In genomic region chr3:194930439-194931204, GRCh38 we compare ENCODE assay signal across 11 cellular contexts.
DNase-seq lines count a peak whose midpoint lies in the region; ATAC-seq and TF ChIP-seq lines count a peak whose summit lies in the region.
"Had no signal": no experiment of that assay in that cellular context is flagged by ENCODE, and none has a peak within 500 bp of the region (broad histone marks: within the 10 kb centered on the region; RNA-seq: fewer than 3 reads in every experiment).

No MANE protein-coding gene starts in this region.

- intact Hi-C loops in mammary epithelial cell (cut with micrococcal nuclease), result no loop called here
- intact Hi-C loops in thyroid gland (cut with DNase I), result no loop called here

- CTCF ChIA-PET in mammary epithelial cell (lab: Charles Lee; ENCODE audit: low non-redundant PET), result interaction anchor here (0.6 kb wide), 1 partner anchor 49 kb away, joined by 4 read pairs; no protein-coding TSS in a partner anchor

- WGBS in mammary epithelial cell (ENCODE audit: low coverage, missing lambda C conversion rate), result 35% methylated on average over 9 of the region's 9 CpGs
- 61 to 66% methylated on average over 9 of the region's 9 CpGs for WGBS in thyroid gland, 2 donors

- no peaks in the 10 kb centered on the region for H3K79me2 ChIP-seq in mammary epithelial cell (ENCODE audit: insufficient read depth, low read length)

- no peak overlapping the region for H3K27ac ChIP-seq in mammary epithelial cell (ENCODE audit: insufficient read depth, low read depth, low read length)
- H3K27ac ChIP-seq in thyroid gland, result peak overlapping the region in 2 of 3 donors; percentile 15 to 41
- H3K27ac ChIP-seq in WERI-Rb-1, result no peak overlapping the region

- no peaks in the 10 kb centered on the region for H4K20me1 ChIP-seq in mammary epithelial cell (ENCODE audit: insufficient read depth, low read length)

- peaks cover 10% of the 10 kb centered on the region for H3K4me1 ChIP-seq in mammary epithelial cell (ENCODE audit: insufficient read depth, low read length)
- H3K4me1 ChIP-seq in thyroid gland, result peaks cover 10 to 24% of the 10 kb centered on the region in 2 donors

- peak; percentile 43 for DNase-seq in MG63
- peak; percentile 41 for DNase-seq in mammary epithelial cell
- DNase-seq in kidney glomerular epithelial cell (lab: John Stamatoyannopoulos, UW), result peak; percentile 70
- DNase-seq in thyroid gland, result peak; percentile 24 to 36
- DNase-seq in WERI-Rb-1, result no peak
- no peak for DNase-seq in activated naive CD4-positive, alpha-beta T cell treated with Interleukin-2 at 50 U/mL for 16 hours
- DNase-seq: activated naive CD8-positive, alpha-beta T cell treated with anti-CD3 and anti-CD28 coated beads, Interleukin-2, amount 10 ng/mL, durations not matched to agents 7 days and 5 days; SHP77 had no signal

- H3K36me3 ChIP-seq in MG63 (no peaks in the 10 kb centered on the region), mammary epithelial cell (ENCODE audit: insufficient read depth, low read length) (no peaks in the 10 kb centered on the region), thyroid gland (no peaks in the 10 kb centered on the region), WERI-Rb-1 (no peaks in the 10 kb centered on the region)

- peak overlapping the region; percentile 29 for H2AFZ ChIP-seq in mammary epithelial cell (ENCODE audit: low read depth, low read length)

- BruUV-seq in mammary epithelial cell (replicated peaks; lab: Mats Ljungman, UMichigan), result no TSS peak

- H3K4me2 ChIP-seq in mammary epithelial cell (ENCODE audit: insufficient read depth, low read depth, low read length), result no peak overlapping the region

- dilution Hi-C loops in mammary epithelial cell (cut with HindIII; ENCODE audit: low sequenced_read_pairs), result no loop called here

- no peak for ATAC-seq in GM19467 (IDR thresholded peaks at IDR 0.05; ENCODE audit: unreplicated experiment)
- no peak for ATAC-seq in HG02759 (IDR thresholded peaks at IDR 0.05; ENCODE audit: unreplicated experiment)
- ATAC-seq: stimulated activated memory B cell treated with anti-CD40 and anti-IgM and Interleukin-4, amounts not matched to agents 10 μg/mL and 1 μg/mL and 100 μg/mL, for 72 hours had no signal

- in situ Hi-C loops in mammary epithelial cell (cut with MboI; ENCODE audit: low sequenced_read_pairs in 2 of 2), result loop anchor here in 1 of 2 donors (25.0 kb wide), 1 partner anchor 243 kb away; the partner anchor contains the start of gene FAM43A

- no peak for TF ChIP-seq CTCF in mammary epithelial cell (conservative IDR thresholded peaks at IDR 0.05 in 1 of 2, IDR thresholded peaks at IDR 0.05 in 1 of 2; ENCODE audit: extremely low read depth in 1 of 2, insufficient read depth in 1 of 2, low read depth in 1 of 2, low read length in 2 of 2)
- no peak for TF ChIP-seq CTCF in thyroid gland (IDR thresholded peaks at IDR 0.05)
- no peak for TF ChIP-seq CTCF in WERI-Rb-1 (IDR thresholded peaks at IDR 0.05; ENCODE audit: low read depth, low read length)

- H3K9me3 ChIP-seq in MG63 (no peaks in the 10 kb centered on the region), mammary epithelial cell (replicated peaks; ENCODE audit: insufficient read depth, low read length) (no peaks in the 10 kb centered on the region), thyroid gland (no peaks in the 10 kb centered on the region), WERI-Rb-1 (ENCODE audit: severe bottlenecking) (no peaks in the 10 kb centered on the region)

- no peak overlapping the region for H3K9ac ChIP-seq in mammary epithelial cell (ENCODE audit: insufficient read depth, low read length)

- no peak overlapping the region for H3K4me3 ChIP-seq in MG63
- no peak overlapping the region for H3K4me3 ChIP-seq in mammary epithelial cell (replicated peaks in 1 of 3; ENCODE audit: insufficient read depth in 1 of 3, low read depth in 2 of 3, low read length in 3 of 3)
- no peak overlapping the region for H3K4me3 ChIP-seq in thyroid gland (replicated peaks in 1 of 3)
- H3K4me3 ChIP-seq in WERI-Rb-1 (ENCODE audit: low read depth, low read length), result no peak overlapping the region

- TF ChIP-seq POLR2A in thyroid gland (IDR thresholded peaks at IDR 0.05), result no peak

- H3K27me3 ChIP-seq in MG63 (no peaks in the 10 kb centered on the region), mammary epithelial cell (ENCODE audit: insufficient read depth, low read length) (no peaks in the 10 kb centered on the region), thyroid gland (no peaks in the 10 kb centered on the region), WERI-Rb-1 (ENCODE audit: insufficient read depth, low read depth, severe bottlenecking) (no peaks in the 10 kb centered on the region)

Comparison
In these comparisons a context has a peak if more than half of its experiments do, and no peak if none do; other contexts are left out.
1. DNase-seq: peak in MG63 (single experiment), mammary epithelial cell (single experiment), kidney glomerular epithelial cell (single experiment) and thyroid gland (2 of 2); none in WERI-Rb-1 (single experiment) and activated naive CD4-positive, alpha-beta T cell treated with Interleukin-2 at 50 U/mL for 16 hours (single experiment).
2. H3K27ac ChIP-seq: peak in thyroid gland (2 of 3); none in mammary epithelial cell (single experiment) and WERI-Rb-1 (single experiment).